ENCODE assay signal across 1 cellular context in genomic region chr2:10520154-10520553, GRCh38.
A peak's percentile ranks its signal among the peaks of the same experiment; 100 is the strongest.
TF ChIP-seq lines count a peak whose summit lies in the region.

No MANE protein-coding gene starts in this region.

TF ChIP-seq in H1, 55 proteins besides CTCF, POLR2A, EP300 and RAD21:
- no peak for TF ChIP-seq KDM5A (IDR thresholded peaks at IDR 0.05; ENCODE audit: low read length)
- peak; percentile 28; the same call in 1 of the 2 replicates for TF ChIP-seq TCF12 (IDR thresholded peaks at IDR 0.05; ENCODE audit: low read depth, low read length)
- no peak for TF ChIP-seq BRCA1 (IDR thresholded peaks at IDR 0.05; ENCODE audit: low read depth, low read length)
- no peak for TF ChIP-seq TAF7 (optimal IDR thresholded peaks at IDR 0.05; ENCODE audit: borderline replicate concordance, low read depth, low read length)
TF ChIP-seq in H1: peak in this region for 1.
